ENCODE assay signal across 8 cellular contexts in genomic region chrX:108537005-108537404, GRCh38.
DNase-seq lines count a peak whose midpoint lies in the region; ATAC-seq and TF ChIP-seq lines count a peak whose summit lies in the region.

No MANE protein-coding gene starts in this region.

- no peak overlapping the region for H3K23ac ChIP-seq in mesendoderm (ENCODE audit: low read length)

- CTCF ChIA-PET in BJ (lab: Yijun Ruan, JAX) = interaction anchor here (1.8 kb wide), 1 partner anchor 312 kb away, joined by 12 read pairs; no protein-coding TSS in a partner anchor
- CTCF ChIA-PET in MCF 10A (lab: Yijun Ruan, JAX) = interaction anchor here (0.5 to 3.7 kb wide), 7 partner anchors 10 to 373 kb away, joined by 3 to 34 read pairs (median 3); no protein-coding TSS in a partner anchor

- H2BK5ac ChIP-seq in mesendoderm (ENCODE audit: low read length) = no peak overlapping the region

- BruUV-seq in MCF 10A (replicated peaks; lab: Mats Ljungman, UMichigan) = no TSS peak

- DNase-seq in BJ (ENCODE audit: low read depth) (no peak), NCI-H2107 treated with DMSO at 0.1 percent for 48 hours (lab: John Stamatoyannopoulos, UW; ENCODE audit: unreplicated experiment) (peak; percentile 23), MCF 10A (ENCODE audit: unreplicated experiment) (peak; percentile 56), mesendoderm (peak; percentile 47)
- DNase-seq in activated T-cell treated with anti-CD3 and anti-CD28 coated beads, Interleukin-2, amount 50 U/mL, for 1 hour = no peak

- no peak overlapping the region for H3K4me3 Mint-ChIP-seq in MCF 10A (ENCODE audit: unreplicated experiment)

- H3K27ac ChIP-seq in mesendoderm (ENCODE audit: low read depth, low read length) = no peak overlapping the region

- TF ChIP-seq CTCF in BJ (IDR thresholded peaks at IDR 0.05; ENCODE audit: insufficient read depth, low read depth, low read length) (peak; percentile 54), MCF 10A (IDR thresholded peaks at IDR 0.05; ENCODE audit: unreplicated experiment) (peak; percentile 71)

- intact Hi-C loops in MCF 10A (cut with micrococcal nuclease) = loop anchor here (1.0 to 5.0 kb wide), 3 partner anchors 240 to 338 kb away; no protein-coding TSS in a partner anchor

- H3K4me3 ChIP-seq in BJ (ENCODE audit: low read depth, low read length) (no peak overlapping the region), mesendoderm (ENCODE audit: low read length) (no peak overlapping the region)

- H2BK15ac ChIP-seq in mesendoderm (replicated peaks; ENCODE audit: low read depth) = no peak overlapping the region

- H2AK5ac ChIP-seq in mesendoderm (ENCODE audit: low read length) = no peak overlapping the region

- WGBS in mesendoderm (ENCODE audit: extremely low coverage, insufficient coverage, low lambda C conversion rate) = no CpG with 5 or more reads among the region's 2 CpGs

- no peak overlapping the region for H4K5ac ChIP-seq in mesendoderm (ENCODE audit: low read length)

- no peak overlapping the region for H3K18ac ChIP-seq in mesendoderm (ENCODE audit: low read length)

- peaks cover 59% of the 10 kb centered on the region for H3K27me3 Mint-ChIP-seq in MCF 10A (ENCODE audit: insufficient read depth, unreplicated experiment)

- H3K36me3 Mint-ChIP-seq in MCF 10A (ENCODE audit: insufficient read depth, unreplicated experiment) = peaks cover 15% of the 10 kb centered on the region

- no peaks in the 10 kb centered on the region for H3K79me2 ChIP-seq in mesendoderm (ENCODE audit: control insufficient read depth, insufficient read depth, low read length)

- H4K8ac ChIP-seq in mesendoderm (ENCODE audit: low read depth, low read length) = no peak overlapping the region

- H3K4me1 ChIP-seq in mesendoderm (ENCODE audit: control insufficient read depth, low read depth, low read length) = no peaks in the 10 kb centered on the region

- no peak overlapping the region for H3K9ac ChIP-seq in mesendoderm (ENCODE audit: low read length)

- H3K4me1 Mint-ChIP-seq in MCF 10A (ENCODE audit: insufficient read depth, unreplicated experiment) = no peaks in the 10 kb centered on the region

- H3K36me3 ChIP-seq in BJ (ENCODE audit: control insufficient read depth, insufficient read depth, low read length) (no peaks in the 10 kb centered on the region), mesendoderm (ENCODE audit: control insufficient read depth, insufficient read depth, low read length) (no peaks in the 10 kb centered on the region)

- no peak overlapping the region for H3K4me2 ChIP-seq in mesendoderm (ENCODE audit: low read length)

- no peak overlapping the region for H3K27ac Mint-ChIP-seq in MCF 10A (ENCODE audit: low read depth, unreplicated experiment)

- no peak overlapping the region for H3K56ac ChIP-seq in mesendoderm (ENCODE audit: low read length)

- POLR2A ChIA-PET in BJ (lab: Charles Lee) (no interaction called here), MCF 10A (lab: Yijun Ruan, JAX) (interaction anchor here (1.7 kb wide), 1 partner anchor 139 kb away, joined by 5 read pairs; no protein-coding TSS in a partner anchor)

- peak; percentile 70 for ATAC-seq in GM18520 (IDR thresholded peaks at IDR 0.05; ENCODE audit: unreplicated experiment)
- ATAC-seq in HG03039 (IDR thresholded peaks at IDR 0.05; ENCODE audit: unreplicated experiment) = peak; percentile 90
- no peak for ATAC-seq in HG03469 (IDR thresholded peaks at IDR 0.05; ENCODE audit: unreplicated experiment)

- H3K79me1 ChIP-seq in mesendoderm (ENCODE audit: low read length) = no peaks in the 10 kb centered on the region

- H2BK120ac ChIP-seq in mesendoderm (ENCODE audit: low read depth, low read length) = no peak overlapping the region

- H3K9me3 Mint-ChIP-seq in MCF 10A (ENCODE audit: unreplicated experiment) = no peaks in the 10 kb centered on the region

- H3K27me3 ChIP-seq in BJ (ENCODE audit: control insufficient read depth, insufficient read depth, low read length) = no peaks in the 10 kb centered on the region
- no peaks in the 10 kb centered on the region for H3K27me3 ChIP-seq in mesendoderm (ENCODE audit: insufficient read depth, low read length, poor library complexity)

- no peak overlapping the region for H3K4ac ChIP-seq in mesendoderm (ENCODE audit: low read depth, low read length)

Comparison
In these comparisons a context has a peak if more than half of its experiments do, and no peak if none do; other contexts are left out.
1. DNase-seq: peak in NCI-H2107 treated with DMSO at 0.1 percent for 48 hours (single experiment), MCF 10A (single experiment) and mesendoderm (single experiment); none in BJ (single experiment) and activated T-cell treated with anti-CD3 and anti-CD28 coated beads, Interleukin-2, amount 50 U/mL, for 1 hour (single experiment).